1 cellular context compared by ENCODE assay signal in genomic region chr4:80253510-80253909, GRCh38.
TF ChIP-seq lines count a peak whose summit lies in the region.

No MANE protein-coding gene starts in this region.

TF ChIP-seq in K562, 482 proteins besides CTCF, POLR2A, EP300 and RAD21 (continued from another document and continues in another):
- TF ChIP-seq TEAD4 (IDR thresholded peaks at IDR 0.05; ENCODE audit: low read length) (peak; percentile 99), TEAD4 (CRISPR knock-in tag; IDR thresholded peaks at IDR 0.05; ENCODE audit: borderline replicate concordance) (no peak), CEBPZ (IDR thresholded peaks at IDR 0.05; ENCODE audit: borderline replicate concordance, low read depth, low read length) (no peak), ZFP30 (CRISPR knock-in tag; IDR thresholded peaks at IDR 0.05; ENCODE audit: borderline replicate concordance) (no peak), ELK1 (CRISPR knock-in tag; IDR thresholded peaks at IDR 0.05) (no peak), HEY1 (CRISPR knock-in tag; IDR thresholded peaks at IDR 0.05; ENCODE audit: borderline replicate concordance) (no peak), MEF2D (tag; conservative IDR thresholded peaks at IDR 0.05; ENCODE audit: low read depth) (no peak; the same call in 1 of the 2 replicates), RBM15 (IDR thresholded peaks at IDR 0.05; ENCODE audit: insufficient read depth, low read length) (no peak), MED1 (CRISPR knock-in tag; IDR thresholded peaks at IDR 0.05; ENCODE audit: borderline replicate concordance) (no peak), NFATC3 (IDR thresholded peaks at IDR 0.05) (no peak), PKNOX1 (IDR thresholded peaks at IDR 0.05) (peak; percentile 82), TARDBP (IDR thresholded peaks at IDR 0.05) (peak; percentile 82), ADNP (tag; IDR thresholded peaks at IDR 0.05) (peak; percentile 74), CREB1 (IDR thresholded peaks at IDR 0.05) (peak; percentile 78), CREB1 (CRISPR knock-in tag; IDR thresholded peaks at IDR 0.05) (no peak), ZNF12 (CRISPR knock-in tag; IDR thresholded peaks at IDR 0.05) (0 out of 2 replicates have a peak, but pooled peaks have one; percentile 34), CTBP1 (IDR thresholded peaks at IDR 0.05; ENCODE audit: borderline replicate concordance) (peak; percentile 98), SPI1 (IDR thresholded peaks at IDR 0.05; ENCODE audit: borderline replicate concordance, low read depth, low read length) (peak; percentile 21; the same call in 1 of the 2 replicates), MXI1 (IDR thresholded peaks at IDR 0.05; ENCODE audit: low read depth, low read length) (0 out of 2 replicates have a peak, but pooled peaks have one; percentile 18), CREB3 (tag; conservative IDR thresholded peaks at IDR 0.05; ENCODE audit: low read depth) (no peak), ZNF717 (CRISPR knock-in tag; IDR thresholded peaks at IDR 0.05) (no peak), RNF219 (CRISPR knock-in tag; IDR thresholded peaks at IDR 0.05) (no peak), DDX20 (tag; IDR thresholded peaks at IDR 0.05; ENCODE audit: low read depth) (no peak), RBFOX2 (IDR thresholded peaks at IDR 0.05; ENCODE audit: low read depth, low read length) (no peak), ARID1B (IDR thresholded peaks at IDR 0.05) (peak; percentile 98), PHB2 (IDR thresholded peaks at IDR 0.05; ENCODE audit: low read depth) (peak; percentile 92), NR1H2 (CRISPR knock-in tag; IDR thresholded peaks at IDR 0.05) (peak; percentile 69; the same call in 1 of the 2 replicates), ARNT (IDR thresholded peaks at IDR 0.05) (peak; percentile 70 to 90; a peak in 3 of 4 replicates), HOMEZ (CRISPR knock-in tag; IDR thresholded peaks at IDR 0.05) (no peak), ZNF174 (CRISPR knock-in tag; IDR thresholded peaks at IDR 0.05) (no peak), HES1 (IDR thresholded peaks at IDR 0.05; ENCODE audit: low read depth) (peak; percentile 66; the same call in 1 of the 2 replicates), ZNF609 (CRISPR knock-in tag; IDR thresholded peaks at IDR 0.05; ENCODE audit: borderline replicate concordance) (no peak), NR2C2 (CRISPR knock-in tag; IDR thresholded peaks at IDR 0.05) (no peak), NR2C2 (tag; IDR thresholded peaks at IDR 0.05) (no peak), EZH2 (IDR thresholded peaks at IDR 0.05; ENCODE audit: borderline replicate concordance, low read depth, low read length) (no peak; the same call in 1 of the 2 replicates), NR4A1 (CRISPR knock-in tag; IDR thresholded peaks at IDR 0.05) (no peak), NR4A1 (tag; IDR thresholded peaks at IDR 0.05) (0 out of 2 replicates have a peak, but pooled peaks have one; percentile 38), LCOR (CRISPR knock-in tag; IDR thresholded peaks at IDR 0.05) (no peak), PHTF2 (CRISPR knock-in tag; IDR thresholded peaks at IDR 0.05) (no peak), ZNF766 (CRISPR knock-in tag; conservative IDR thresholded peaks at IDR 0.05) (peak; percentile 78), ZNF165 (CRISPR knock-in tag; IDR thresholded peaks at IDR 0.05; ENCODE audit: borderline replicate concordance) (no peak), ZNF280B (CRISPR knock-in tag; IDR thresholded peaks at IDR 0.05) (no peak), ATF7 (IDR thresholded peaks at IDR 0.05) (peak; percentile 61; the same call in 1 of the 2 replicates), GTF2F1 (IDR thresholded peaks at IDR 0.05; ENCODE audit: low read depth, low read length) (no peak), MBD1 (CRISPR knock-in tag; IDR thresholded peaks at IDR 0.05) (no peak), KAT7 (CRISPR knock-in tag; IDR thresholded peaks at IDR 0.05; ENCODE audit: borderline replicate concordance) (no peak), KHSRP (IDR thresholded peaks at IDR 0.05) (peak; percentile 71; the same call in 1 of the 2 replicates), ZNF316 (IDR thresholded peaks at IDR 0.05) (peak; percentile 27; the same call in 1 of the 2 replicates)
